ENCODE assay signal across 8 cellular contexts in the genomic region with DNA sequence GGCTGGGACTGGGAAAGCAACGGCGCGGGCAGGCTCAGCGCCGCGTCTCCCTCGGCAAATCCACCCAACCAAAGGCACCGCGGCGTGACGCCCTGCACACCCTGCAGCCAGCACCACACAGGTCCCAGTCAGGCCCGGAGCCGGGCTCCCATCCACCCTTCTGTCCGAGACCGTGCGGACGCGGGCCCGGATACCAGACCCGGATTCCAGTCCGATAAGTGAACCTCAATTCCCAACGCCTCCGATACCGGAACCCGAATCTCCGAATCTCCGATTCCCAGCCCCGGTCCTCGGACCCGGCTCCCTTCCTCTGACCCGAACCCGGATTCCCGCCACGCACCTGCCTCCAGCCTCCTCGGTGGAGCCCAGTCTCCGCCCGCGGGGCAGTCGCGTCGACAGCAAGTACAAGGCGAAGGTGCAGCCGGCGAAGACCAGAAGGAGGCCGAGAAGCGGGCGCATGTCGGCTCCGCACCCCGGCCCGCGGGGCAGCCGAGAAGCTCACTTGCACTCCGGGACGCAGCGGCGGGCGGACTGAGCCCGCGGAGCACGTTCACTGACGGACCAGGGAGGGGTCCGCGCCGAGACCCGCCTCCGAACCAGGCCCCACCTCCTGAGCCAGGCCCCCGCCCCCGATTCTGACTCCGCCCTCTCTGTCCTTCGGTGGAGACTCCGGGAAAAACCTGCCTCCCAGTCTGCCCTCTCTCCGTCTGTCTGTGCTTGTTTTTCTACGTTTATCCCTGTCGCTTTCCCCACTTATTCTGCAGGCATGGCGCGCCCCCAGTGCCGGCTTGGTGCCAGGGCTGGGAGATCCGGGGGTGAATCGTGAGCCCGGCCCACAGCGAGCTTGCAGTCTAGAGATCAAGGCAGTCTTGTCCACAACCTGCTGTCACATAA. TPM values are rescaled to one million over a fixed set of nuclear protein-coding genes. Genes with fewer than 3 reads are reported as not detected.
DNase-seq lines count a peak whose midpoint lies in the region; ATAC-seq and TF ChIP-seq lines count a peak whose summit lies in the region.

Gene TMEM41A (minus strand): TSS at position 533 of the 894 bp plus-strand sequence. CDS start 74 bp downstream, at position 459.

- intact Hi-C loops in aorta (cut with DNase I): loop anchor here in 1 of 2 donors (5.0 kb wide), 1 partner anchor 59 kb away; no protein-coding TSS in a partner anchor

- no peaks in the 10 kb centered on the region for H3K9me3 ChIP-seq in hepatocyte (ENCODE audit: low read depth)
- H3K9me3 ChIP-seq in aorta (ENCODE audit: control insufficient read depth, low read length): no peaks in the 10 kb centered on the region

- ATAC-seq in GM18511 (IDR thresholded peaks at IDR 0.05; ENCODE audit: unreplicated experiment): peak; percentile 95
- peak; percentile 94 for ATAC-seq in HG02981 (IDR thresholded peaks at IDR 0.05; ENCODE audit: unreplicated experiment)
- ATAC-seq in aorta (ENCODE audit: low FRiP score): peak; percentile 99

- 3% methylated on average over 58 of the region's 82 CpGs for WGBS in hepatocyte (ENCODE audit: low lambda C conversion rate, missing lambda C conversion rate)
- WGBS in aorta, 2 donors: 1% methylated on average over 79 to 82 of the region's 82 CpGs

- peak within 1 kb of the TSS; percentile 93 for H3K4me3 ChIP-seq in hepatocyte
- peak within 1 kb of the TSS; percentile 58 to 63 for H3K4me3 ChIP-seq in aorta (ENCODE audit: low read length in 2 of 2)

- DNase-seq in NCI-H2029 (lab: John Stamatoyannopoulos, UW): peak; percentile 87
- DNase-seq in T-helper 9 cell: peak; percentile 80
- DNase-seq in astrocyte of the hippocampus (ENCODE audit: low read depth, low spot score): peak; percentile 97
- DNase-seq in hepatocyte (ENCODE audit: low spot score): peak; percentile 97
- DNase-seq in renal cortical epithelial cell (ENCODE audit: low read depth): peak; percentile 63
- peak; percentile 96 to 98 for DNase-seq in aorta

- no peaks in the 10 kb centered on the region for H3K4me1 ChIP-seq in hepatocyte (ENCODE audit: insufficient read depth)
- H3K4me1 ChIP-seq in aorta (ENCODE audit: control insufficient read depth in 1 of 2, insufficient read depth in 2 of 2, low read length in 2 of 2): no peaks in the 10 kb centered on the region

- H4K20me1 ChIP-seq in hepatocyte (ENCODE audit: insufficient read depth, poor library complexity, severe bottlenecking): no peaks in the 10 kb centered on the region

- peak within 1 kb of the TSS; percentile 76 for H3K4me2 ChIP-seq in hepatocyte

- H3K27ac ChIP-seq in hepatocyte (peak within 1 kb of the TSS; percentile 97), aorta (ENCODE audit: low read depth in 1 of 2, low read length in 2 of 2) (peak within 1 kb of the TSS in 1 of 2 donors; percentile 30)

- no peaks in the 10 kb centered on the region for H3K9me2 ChIP-seq in hepatocyte (replicated peaks; ENCODE audit: insufficient read depth)

- H3K27me3 ChIP-seq in hepatocyte (no peaks in the 10 kb centered on the region), aorta (ENCODE audit: control insufficient read depth in 1 of 2, insufficient read depth in 2 of 2, low read length in 1 of 2) (no peaks in the 10 kb centered on the region)

- H3K36me3 ChIP-seq in hepatocyte (replicated peaks; ENCODE audit: insufficient read depth, low read depth) (no peaks in the 10 kb centered on the region), aorta (ENCODE audit: control insufficient read depth in 1 of 2, insufficient read depth in 2 of 2, low read length in 1 of 2) (peaks cover 0 to 1% of the 10 kb centered on the region in 2 donors)

- no peak for TF ChIP-seq CTCF in hepatocyte (IDR thresholded peaks at IDR 0.05; ENCODE audit: poor library complexity)

- H3K79me2 ChIP-seq in hepatocyte: peaks cover 34% of the 10 kb centered on the region

- H2AFZ ChIP-seq in hepatocyte: peak within 1 kb of the TSS; percentile 93

RNA-seq across cellular contexts. Expression of gene TMEM41A, which starts in this region (rescaled TPM):
- total RNA-seq in hepatocyte: 43.4 and 44.2 TPM in 2 replicates
- 54.3 and 62.4 TPM in 2 replicates for polyA plus RNA-seq in hepatocyte
- 15.5 and 19.3 TPM in 2 replicates for total RNA-seq in renal cortical epithelial cell
- total RNA-seq in aorta: 10 to 100 TPM; 13.2 to 15.6 TPM
- polyA plus RNA-seq in aorta: 1 to 10 TPM; 5.4 to 8.8 TPM
